In the genomic region with DNA sequence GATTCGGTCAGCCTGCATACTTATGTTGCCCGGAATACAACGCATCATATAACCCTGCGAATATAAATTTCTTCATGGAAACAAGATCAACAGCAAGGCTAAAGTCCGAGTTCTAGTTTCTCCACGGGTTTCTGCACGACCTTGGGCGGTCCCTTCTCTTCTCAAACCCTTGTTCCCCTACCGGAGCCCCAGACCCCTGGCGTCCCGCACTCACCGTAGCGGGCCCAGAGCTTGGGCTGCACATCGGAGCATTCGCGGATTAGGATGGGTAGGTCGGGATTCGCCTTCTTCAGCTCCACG, we compare ENCODE assay signal across 2 cellular contexts.
TF ChIP-seq lines count a peak whose summit lies in the region.

No MANE protein-coding gene starts in this region.

TF ChIP-seq in GM23338, 12 proteins besides CTCF, POLR2A, EP300 and RAD21 (continued from another document):
- TF ChIP-seq ZNF462 (CRISPR knock-in tag; IDR thresholded peaks at IDR 0.05): no peak
- TF ChIP-seq EZH2 (IDR thresholded peaks at IDR 0.05; ENCODE audit: low read depth, unreplicated experiment): no peak
- TF ChIP-seq ETS1 (IDR thresholded peaks at IDR 0.05): no peak; the same call in 1 of the 2 replicates
- TF ChIP-seq, protein P1, sequence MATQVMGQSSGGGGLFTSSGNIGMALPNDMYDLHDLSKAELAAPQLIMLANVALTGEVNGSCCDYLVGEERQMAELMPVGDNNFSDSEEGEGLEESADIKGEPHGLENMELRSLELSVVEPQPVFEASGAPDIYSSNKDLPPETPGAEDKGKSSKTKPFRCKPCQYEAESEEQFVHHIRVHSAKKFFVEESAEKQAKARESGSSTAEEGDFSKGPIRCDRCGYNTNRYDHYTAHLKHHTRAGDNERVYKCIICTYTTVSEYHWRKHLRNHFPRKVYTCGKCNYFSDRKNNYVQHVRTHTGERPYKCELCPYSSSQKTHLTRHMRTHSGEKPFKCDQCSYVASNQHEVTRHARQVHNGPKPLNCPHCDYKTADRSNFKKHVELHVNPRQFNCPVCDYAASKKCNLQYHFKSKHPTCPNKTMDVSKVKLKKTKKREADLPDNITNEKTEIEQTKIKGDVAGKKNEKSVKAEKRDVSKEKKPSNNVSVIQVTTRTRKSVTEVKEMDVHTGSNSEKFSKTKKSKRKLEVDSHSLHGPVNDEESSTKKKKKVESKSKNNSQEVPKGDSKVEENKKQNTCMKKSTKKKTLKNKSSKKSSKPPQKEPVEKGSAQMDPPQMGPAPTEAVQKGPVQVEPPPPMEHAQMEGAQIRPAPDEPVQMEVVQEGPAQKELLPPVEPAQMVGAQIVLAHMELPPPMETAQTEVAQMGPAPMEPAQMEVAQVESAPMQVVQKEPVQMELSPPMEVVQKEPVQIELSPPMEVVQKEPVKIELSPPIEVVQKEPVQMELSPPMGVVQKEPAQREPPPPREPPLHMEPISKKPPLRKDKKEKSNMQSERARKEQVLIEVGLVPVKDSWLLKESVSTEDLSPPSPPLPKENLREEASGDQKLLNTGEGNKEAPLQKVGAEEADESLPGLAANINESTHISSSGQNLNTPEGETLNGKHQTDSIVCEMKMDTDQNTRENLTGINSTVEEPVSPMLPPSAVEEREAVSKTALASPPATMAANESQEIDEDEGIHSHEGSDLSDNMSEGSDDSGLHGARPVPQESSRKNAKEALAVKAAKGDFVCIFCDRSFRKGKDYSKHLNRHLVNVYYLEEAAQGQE (IDR thresholded peaks at IDR 0.05; ENCODE audit: unreplicated experiment): no peak
- TF ChIP-seq NANOG (IDR thresholded peaks at IDR 0.05; ENCODE audit: borderline replicate concordance): no peak
- TF ChIP-seq ZNF114 (CRISPR knock-in tag; IDR thresholded peaks at IDR 0.05): no peak
- TF ChIP-seq JUNB (IDR thresholded peaks at IDR 0.05; ENCODE audit: unreplicated experiment): no peak
- no peak for TF ChIP-seq STAT1 (IDR thresholded peaks at IDR 0.05; ENCODE audit: unreplicated experiment)
- TF ChIP-seq POLR2AphosphoS5 (IDR thresholded peaks at IDR 0.05; ENCODE audit: low read depth): no peak
- TF ChIP-seq EZH2phosphoT487 (IDR thresholded peaks at IDR 0.05; ENCODE audit: unreplicated experiment): no peak

TF ChIP-seq in SK-N-SH treated with all-trans-retinoic acid at 6 μM for 48 hours, 23 proteins besides CTCF, POLR2A, EP300 and RAD21 (continued from another document):
- TF ChIP-seq TSHZ2 (CRISPR knock-in tag; IDR thresholded peaks at IDR 0.05) (no peak), CREB5 (CRISPR knock-in tag; IDR thresholded peaks at IDR 0.05; ENCODE audit: low read depth) (no peak), ZNF565 (CRISPR knock-in tag; conservative IDR thresholded peaks at IDR 0.05; ENCODE audit: low read depth) (no peak)
